Comparison of ENCODE assay signal across 8 cellular contexts in genomic region chr6:30626484-30627366, GRCh38. TPM values are rescaled to one million over a fixed set of nuclear protein-coding genes. Genes with fewer than 3 reads are reported as not detected.
A peak's percentile ranks its signal among the peaks of the same experiment; 100 is the strongest.
DNase-seq lines count a peak whose midpoint lies in the region; ATAC-seq and TF ChIP-seq lines count a peak whose summit lies in the region.

ATAT1 (plus strand) TSS chr6:30626874.

- H3K4me3 ChIP-seq in choroid plexus epithelial cell (ENCODE audit: low read depth, low read length): peak within 1 kb of the TSS; percentile 83

- TF ChIP-seq CTCF in choroid plexus epithelial cell (conservative IDR thresholded peaks at IDR 0.05; ENCODE audit: low read depth, low read length): peak; percentile 48

- DNase-seq in NCI-H187 (lab: John Stamatoyannopoulos, UW) (peak; percentile 47 to 58), NCI-H187 treated with DMSO at 0.1 percent for 48 hours (lab: John Stamatoyannopoulos, UW) (no peak), NCI-H510A (lab: John Stamatoyannopoulos, UW) (peak; percentile 62), choroid plexus epithelial cell (ENCODE audit: low read depth) (peak; percentile 79), left colon (peak; percentile 94 to 95)
- peak; percentile 85 to 88 for DNase-seq in activated CD4-positive, alpha-beta T cell treated with anti-CD3 and anti-CD28 coated beads for 4 hours
- DNase-seq in stimulated activated CD4-positive, alpha-beta T cell treated with anti-CD3 and anti-CD28 coated beads, Interleukin-1b, Interleukin-23, amount 100 ng/mL, for 4 hours (ENCODE audit: low read depth in 2 of 2): peak; percentile 82 to 83

- intact Hi-C loops in left colon (cut with DNase I, micrococcal nuclease): no loop called here

- ATAC-seq in HG03095 (IDR thresholded peaks at IDR 0.05; ENCODE audit: unreplicated experiment) (peak; percentile 72), left colon (peak; percentile 97)

RNA-seq across cellular contexts. Expression of gene ATAT1, which starts in this region (rescaled TPM):
- total RNA-seq in left colon: 10 to 100 TPM; 11.3 to 13.1 TPM
